In genomic region chr11:3859373-3859881, GRCh38 we compare ENCODE assay signal across 1 cellular context.
TF ChIP-seq lines count a peak whose summit lies in the region.

No MANE protein-coding gene starts in this region.

TF ChIP-seq in GM12878, 131 proteins besides CTCF, POLR2A, EP300 and RAD21 (continued from another document and continues in another):
- TF ChIP-seq IRF3 (IDR thresholded peaks at IDR 0.05) (no peak), MLLT1 (IDR thresholded peaks at IDR 0.05) (peak; percentile 55; the same call in 1 of the 2 replicates), PAX8 (IDR thresholded peaks at IDR 0.05) (no peak), SUZ12 (IDR thresholded peaks at IDR 0.05; ENCODE audit: unreplicated experiment) (no peak), FOXK2 (IDR thresholded peaks at IDR 0.05) (no peak), ETV6 (conservative IDR thresholded peaks at IDR 0.05 in 1 of 2, IDR thresholded peaks at IDR 0.05 in 1 of 2; ENCODE audit: borderline replicate concordance in 1 of 2, low read depth in 1 of 2) (no peak), RFX5 (IDR thresholded peaks at IDR 0.05; ENCODE audit: low read depth, low read length) (no peak), SMAD5 (IDR thresholded peaks at IDR 0.05; ENCODE audit: low read depth) (0 out of 2 replicates have a peak, but pooled peaks have one; percentile 49), ZSCAN29 (IDR thresholded peaks at IDR 0.05) (no peak), TBL1XR1 (IDR thresholded peaks at IDR 0.05; ENCODE audit: low read depth, low read length) (no peak), ZNF592 (IDR thresholded peaks at IDR 0.05) (no peak), RB1 (IDR thresholded peaks at IDR 0.05; ENCODE audit: borderline replicate concordance) (no peak), YY1 (IDR thresholded peaks at IDR 0.05; ENCODE audit: low read depth, low read length) (peak; percentile 84), SPI1 (IDR thresholded peaks at IDR 0.05; ENCODE audit: borderline replicate concordance, insufficient read depth, low read depth, low read length) (no peak), JUND (IDR thresholded peaks at IDR 0.05; ENCODE audit: low read depth, low read length) (no peak), CHD2 (IDR thresholded peaks at IDR 0.05; ENCODE audit: borderline replicate concordance, low read depth, low read length) (peak; percentile 42; the same call in 1 of the 2 replicates), E4F1 (IDR thresholded peaks at IDR 0.05; ENCODE audit: borderline replicate concordance, partially characterized antibody) (no peak), GABPA (IDR thresholded peaks at IDR 0.05; ENCODE audit: low read depth) (no peak)
- TF ChIP-seq, protein P1, sequence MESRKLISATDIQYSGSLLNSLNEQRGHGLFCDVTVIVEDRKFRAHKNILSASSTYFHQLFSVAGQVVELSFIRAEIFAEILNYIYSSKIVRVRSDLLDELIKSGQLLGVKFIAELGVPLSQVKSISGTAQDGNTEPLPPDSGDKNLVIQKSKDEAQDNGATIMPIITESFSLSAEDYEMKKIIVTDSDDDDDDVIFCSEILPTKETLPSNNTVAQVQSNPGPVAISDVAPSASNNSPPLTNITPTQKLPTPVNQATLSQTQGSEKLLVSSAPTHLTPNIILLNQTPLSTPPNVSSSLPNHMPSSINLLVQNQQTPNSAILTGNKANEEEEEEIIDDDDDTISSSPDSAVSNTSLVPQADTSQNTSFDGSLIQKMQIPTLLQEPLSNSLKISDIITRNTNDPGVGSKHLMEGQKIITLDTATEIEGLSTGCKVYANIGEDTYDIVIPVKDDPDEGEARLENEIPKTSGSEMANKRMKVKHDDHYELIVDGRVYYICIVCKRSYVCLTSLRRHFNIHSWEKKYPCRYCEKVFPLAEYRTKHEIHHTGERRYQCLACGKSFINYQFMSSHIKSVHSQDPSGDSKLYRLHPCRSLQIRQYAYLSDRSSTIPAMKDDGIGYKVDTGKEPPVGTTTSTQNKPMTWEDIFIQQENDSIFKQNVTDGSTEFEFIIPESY (IDR thresholded peaks at IDR 0.05): no peak
- TF ChIP-seq, protein P2, sequence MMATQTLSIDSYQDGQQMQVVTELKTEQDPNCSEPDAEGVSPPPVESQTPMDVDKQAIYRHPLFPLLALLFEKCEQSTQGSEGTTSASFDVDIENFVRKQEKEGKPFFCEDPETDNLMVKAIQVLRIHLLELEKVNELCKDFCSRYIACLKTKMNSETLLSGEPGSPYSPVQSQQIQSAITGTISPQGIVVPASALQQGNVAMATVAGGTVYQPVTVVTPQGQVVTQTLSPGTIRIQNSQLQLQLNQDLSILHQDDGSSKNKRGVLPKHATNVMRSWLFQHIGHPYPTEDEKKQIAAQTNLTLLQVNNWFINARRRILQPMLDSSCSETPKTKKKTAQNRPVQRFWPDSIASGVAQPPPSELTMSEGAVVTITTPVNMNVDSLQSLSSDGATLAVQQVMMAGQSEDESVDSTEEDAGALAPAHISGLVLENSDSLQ (IDR thresholded peaks at IDR 0.05): peak; percentile 75
- TF ChIP-seq, protein P3, sequence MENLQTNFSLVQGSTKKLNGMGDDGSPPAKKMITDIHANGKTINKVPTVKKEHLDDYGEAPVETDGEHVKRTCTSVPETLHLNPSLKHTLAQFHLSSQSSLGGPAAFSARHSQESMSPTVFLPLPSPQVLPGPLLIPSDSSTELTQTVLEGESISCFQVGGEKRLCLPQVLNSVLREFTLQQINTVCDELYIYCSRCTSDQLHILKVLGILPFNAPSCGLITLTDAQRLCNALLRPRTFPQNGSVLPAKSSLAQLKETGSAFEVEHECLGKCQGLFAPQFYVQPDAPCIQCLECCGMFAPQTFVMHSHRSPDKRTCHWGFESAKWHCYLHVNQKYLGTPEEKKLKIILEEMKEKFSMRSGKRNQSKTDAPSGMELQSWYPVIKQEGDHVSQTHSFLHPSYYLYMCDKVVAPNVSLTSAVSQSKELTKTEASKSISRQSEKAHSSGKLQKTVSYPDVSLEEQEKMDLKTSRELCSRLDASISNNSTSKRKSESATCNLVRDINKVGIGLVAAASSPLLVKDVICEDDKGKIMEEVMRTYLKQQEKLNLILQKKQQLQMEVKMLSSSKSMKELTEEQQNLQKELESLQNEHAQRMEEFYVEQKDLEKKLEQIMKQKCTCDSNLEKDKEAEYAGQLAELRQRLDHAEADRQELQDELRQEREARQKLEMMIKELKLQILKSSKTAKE (IDR thresholded peaks at IDR 0.05; ENCODE audit: low read depth, poor library complexity, severe bottlenecking): no peak
- TF ChIP-seq, protein P4, sequence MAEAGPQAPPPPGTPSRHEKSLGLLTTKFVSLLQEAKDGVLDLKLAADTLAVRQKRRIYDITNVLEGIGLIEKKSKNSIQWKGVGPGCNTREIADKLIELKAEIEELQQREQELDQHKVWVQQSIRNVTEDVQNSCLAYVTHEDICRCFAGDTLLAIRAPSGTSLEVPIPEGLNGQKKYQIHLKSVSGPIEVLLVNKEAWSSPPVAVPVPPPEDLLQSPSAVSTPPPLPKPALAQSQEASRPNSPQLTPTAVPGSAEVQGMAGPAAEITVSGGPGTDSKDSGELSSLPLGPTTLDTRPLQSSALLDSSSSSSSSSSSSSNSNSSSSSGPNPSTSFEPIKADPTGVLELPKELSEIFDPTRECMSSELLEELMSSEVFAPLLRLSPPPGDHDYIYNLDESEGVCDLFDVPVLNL (IDR thresholded peaks at IDR 0.05; ENCODE audit: low read depth, low read length): no peak
- TF ChIP-seq, protein P5, sequence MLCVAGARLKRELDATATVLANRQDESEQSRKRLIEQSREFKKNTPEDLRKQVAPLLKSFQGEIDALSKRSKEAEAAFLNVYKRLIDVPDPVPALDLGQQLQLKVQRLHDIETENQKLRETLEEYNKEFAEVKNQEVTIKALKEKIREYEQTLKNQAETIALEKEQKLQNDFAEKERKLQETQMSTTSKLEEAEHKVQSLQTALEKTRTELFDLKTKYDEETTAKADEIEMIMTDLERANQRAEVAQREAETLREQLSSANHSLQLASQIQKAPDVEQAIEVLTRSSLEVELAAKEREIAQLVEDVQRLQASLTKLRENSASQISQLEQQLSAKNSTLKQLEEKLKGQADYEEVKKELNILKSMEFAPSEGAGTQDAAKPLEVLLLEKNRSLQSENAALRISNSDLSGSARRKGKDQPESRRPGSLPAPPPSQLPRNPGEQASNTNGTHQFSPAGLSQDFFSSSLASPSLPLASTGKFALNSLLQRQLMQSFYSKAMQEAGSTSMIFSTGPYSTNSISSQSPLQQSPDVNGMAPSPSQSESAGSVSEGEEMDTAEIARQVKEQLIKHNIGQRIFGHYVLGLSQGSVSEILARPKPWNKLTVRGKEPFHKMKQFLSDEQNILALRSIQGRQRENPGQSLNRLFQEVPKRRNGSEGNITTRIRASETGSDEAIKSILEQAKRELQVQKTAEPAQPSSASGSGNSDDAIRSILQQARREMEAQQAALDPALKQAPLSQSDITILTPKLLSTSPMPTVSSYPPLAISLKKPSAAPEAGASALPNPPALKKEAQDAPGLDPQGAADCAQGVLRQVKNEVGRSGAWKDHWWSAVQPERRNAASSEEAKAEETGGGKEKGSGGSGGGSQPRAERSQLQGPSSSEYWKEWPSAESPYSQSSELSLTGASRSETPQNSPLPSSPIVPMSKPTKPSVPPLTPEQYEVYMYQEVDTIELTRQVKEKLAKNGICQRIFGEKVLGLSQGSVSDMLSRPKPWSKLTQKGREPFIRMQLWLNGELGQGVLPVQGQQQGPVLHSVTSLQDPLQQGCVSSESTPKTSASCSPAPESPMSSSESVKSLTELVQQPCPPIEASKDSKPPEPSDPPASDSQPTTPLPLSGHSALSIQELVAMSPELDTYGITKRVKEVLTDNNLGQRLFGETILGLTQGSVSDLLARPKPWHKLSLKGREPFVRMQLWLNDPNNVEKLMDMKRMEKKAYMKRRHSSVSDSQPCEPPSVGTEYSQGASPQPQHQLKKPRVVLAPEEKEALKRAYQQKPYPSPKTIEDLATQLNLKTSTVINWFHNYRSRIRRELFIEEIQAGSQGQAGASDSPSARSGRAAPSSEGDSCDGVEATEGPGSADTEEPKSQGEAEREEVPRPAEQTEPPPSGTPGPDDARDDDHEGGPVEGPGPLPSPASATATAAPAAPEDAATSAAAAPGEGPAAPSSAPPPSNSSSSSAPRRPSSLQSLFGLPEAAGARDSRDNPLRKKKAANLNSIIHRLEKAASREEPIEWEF (IDR thresholded peaks at IDR 0.05; ENCODE audit: insufficient replicate concordance, low read depth, low read length): no peak
- TF ChIP-seq, protein P6, sequence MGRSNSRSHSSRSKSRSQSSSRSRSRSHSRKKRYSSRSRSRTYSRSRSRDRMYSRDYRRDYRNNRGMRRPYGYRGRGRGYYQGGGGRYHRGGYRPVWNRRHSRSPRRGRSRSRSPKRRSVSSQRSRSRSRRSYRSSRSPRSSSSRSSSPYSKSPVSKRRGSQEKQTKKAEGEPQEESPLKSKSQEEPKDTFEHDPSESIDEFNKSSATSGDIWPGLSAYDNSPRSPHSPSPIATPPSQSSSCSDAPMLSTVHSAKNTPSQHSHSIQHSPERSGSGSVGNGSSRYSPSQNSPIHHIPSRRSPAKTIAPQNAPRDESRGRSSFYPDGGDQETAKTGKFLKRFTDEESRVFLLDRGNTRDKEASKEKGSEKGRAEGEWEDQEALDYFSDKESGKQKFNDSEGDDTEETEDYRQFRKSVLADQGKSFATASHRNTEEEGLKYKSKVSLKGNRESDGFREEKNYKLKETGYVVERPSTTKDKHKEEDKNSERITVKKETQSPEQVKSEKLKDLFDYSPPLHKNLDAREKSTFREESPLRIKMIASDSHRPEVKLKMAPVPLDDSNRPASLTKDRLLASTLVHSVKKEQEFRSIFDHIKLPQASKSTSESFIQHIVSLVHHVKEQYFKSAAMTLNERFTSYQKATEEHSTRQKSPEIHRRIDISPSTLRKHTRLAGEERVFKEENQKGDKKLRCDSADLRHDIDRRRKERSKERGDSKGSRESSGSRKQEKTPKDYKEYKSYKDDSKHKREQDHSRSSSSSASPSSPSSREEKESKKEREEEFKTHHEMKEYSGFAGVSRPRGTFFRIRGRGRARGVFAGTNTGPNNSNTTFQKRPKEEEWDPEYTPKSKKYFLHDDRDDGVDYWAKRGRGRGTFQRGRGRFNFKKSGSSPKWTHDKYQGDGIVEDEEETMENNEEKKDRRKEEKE (IDR thresholded peaks at IDR 0.05): no peak
- TF ChIP-seq, protein P7, sequence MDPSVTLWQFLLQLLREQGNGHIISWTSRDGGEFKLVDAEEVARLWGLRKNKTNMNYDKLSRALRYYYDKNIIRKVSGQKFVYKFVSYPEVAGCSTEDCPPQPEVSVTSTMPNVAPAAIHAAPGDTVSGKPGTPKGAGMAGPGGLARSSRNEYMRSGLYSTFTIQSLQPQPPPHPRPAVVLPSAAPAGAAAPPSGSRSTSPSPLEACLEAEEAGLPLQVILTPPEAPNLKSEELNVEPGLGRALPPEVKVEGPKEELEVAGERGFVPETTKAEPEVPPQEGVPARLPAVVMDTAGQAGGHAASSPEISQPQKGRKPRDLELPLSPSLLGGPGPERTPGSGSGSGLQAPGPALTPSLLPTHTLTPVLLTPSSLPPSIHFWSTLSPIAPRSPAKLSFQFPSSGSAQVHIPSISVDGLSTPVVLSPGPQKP (IDR thresholded peaks at IDR 0.05; ENCODE audit: low read depth, low read length): no peak
